Comparison of ENCODE assay signal across 24 cellular contexts in the genomic region with DNA sequence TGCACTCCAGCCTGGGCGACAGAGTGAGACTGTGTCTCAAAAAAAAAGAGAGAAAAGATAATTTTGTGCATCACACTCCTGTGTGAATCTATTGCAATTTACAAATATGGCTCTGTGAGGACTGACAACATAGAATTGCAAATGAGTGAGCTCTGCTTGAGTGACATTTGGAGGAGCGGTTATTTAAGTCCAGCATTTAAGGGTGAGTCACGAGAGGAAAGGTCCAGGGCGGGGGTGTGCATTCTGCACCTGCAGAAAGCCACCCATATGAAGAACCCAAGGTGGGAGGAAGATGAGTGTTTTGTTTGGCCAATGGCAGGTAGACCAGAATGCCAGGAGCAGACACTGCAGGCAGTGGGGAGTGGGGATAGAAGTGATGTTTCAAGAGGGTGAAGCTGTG. TPM values are rescaled to one million over a fixed set of nuclear protein-coding genes. Genes with fewer than 3 reads are reported as not detected.
DNase-seq lines count a peak whose midpoint lies in the region; ATAC-seq and TF ChIP-seq lines count a peak whose summit lies in the region.
"Had no signal": no experiment of that assay in that cellular context is flagged by ENCODE, and none has a peak within 500 bp of the region (broad histone marks: within the 10 kb centered on the region; RNA-seq: fewer than 3 reads in every experiment).

No MANE protein-coding gene starts in this region.

- H3K27ac ChIP-seq in PC-9, result no peak overlapping the region
- peak overlapping the region; percentile 45 for H3K27ac ChIP-seq in endodermal cell (ENCODE audit: low read depth, low read length)
- H3K27ac ChIP-seq: Peyer's patch had no signal

- H3K4me1 Mint-ChIP-seq in activated naive CD8-positive, alpha-beta T cell treated with anti-CD3 and anti-CD28 coated beads for 36 hours, result peaks cover 13% of the 10 kb centered on the region
- peaks cover 7% of the 10 kb centered on the region for H3K4me1 Mint-ChIP-seq in activated naive CD8-positive, alpha-beta T cell treated with anti-CD3 and anti-CD28 coated beads, Interleukin-2, amount 50 U/mL, for 24 hours
- H3K4me1 Mint-ChIP-seq in endodermal cell, result no peaks in the 10 kb centered on the region
- H3K4me1 Mint-ChIP-seq: natural killer cell had no signal

- H3K9ac ChIP-seq in endodermal cell (ENCODE audit: extremely low read depth, low read length, poor library complexity, severe bottlenecking), result no peak overlapping the region

- no peak for DNase-seq in activated naive CD8-positive, alpha-beta T cell treated with anti-CD3 and anti-CD28 coated beads for 36 hours
- DNase-seq in activated naive CD8-positive, alpha-beta T cell treated with anti-CD3 and anti-CD28 coated beads, Interleukin-2, amount 50 U/mL, for 24 hours, result no peak
- DNase-seq in PC-9 (peak in 1 of 2 experiments; percentile 40), endodermal cell (no peak), renal cortical epithelial cell (ENCODE audit: low read depth) (peak; percentile 59), NCI-H69 (lab: John Stamatoyannopoulos, UW) (no peak), NCI-H748 treated with DMSO at 0.1 percent for 48 hours (lab: John Stamatoyannopoulos, UW) (no peak)
- DNase-seq in stimulated activated naive CD4-positive, alpha-beta T cell (lab: John Stamatoyannopoulos, UW), result no peak
- DNase-seq: activated CD4-positive, alpha-beta T cell treated with anti-CD3 and anti-CD28 coated beads, Interleukin-2, amount 50 U/mL, for 4 hours; activated naive CD4-positive, alpha-beta T cell treated with anti-CD3 and anti-CD28 coated beads for 36 hours; anterior cingulate cortex; BE2C; caudate nucleus; dermis blood vessel endothelial cell; DMS79 treated with DMSO at 0.1 percent for 48 hours; islet precursor cell; MM.1S; natural killer cell; NCI-H2107; NCI-H524 treated with DMSO at 0.1 percent for 48 hours; Peyer's patch; T-cell; trophoblast cell had no signal

- no peaks in the 10 kb centered on the region for H3K79me2 ChIP-seq in PC-9 (ENCODE audit: low read depth)

- peaks cover 8% of the 10 kb centered on the region for H3K36me3 Mint-ChIP-seq in activated naive CD8-positive, alpha-beta T cell treated with anti-CD3 and anti-CD28 coated beads for 36 hours
- H3K36me3 Mint-ChIP-seq in activated naive CD8-positive, alpha-beta T cell treated with anti-CD3 and anti-CD28 coated beads, Interleukin-2, amount 50 U/mL, for 24 hours (ENCODE audit: low read depth), result peaks cover 5% of the 10 kb centered on the region
- no peaks in the 10 kb centered on the region for H3K36me3 Mint-ChIP-seq in endodermal cell (ENCODE audit: low read depth)
- H3K36me3 Mint-ChIP-seq: natural killer cell, T-cell had no signal

- H3K9me3 Mint-ChIP-seq in activated naive CD8-positive, alpha-beta T cell treated with anti-CD3 and anti-CD28 coated beads for 36 hours, result peaks cover 5% of the 10 kb centered on the region
- no peaks in the 10 kb centered on the region for H3K9me3 Mint-ChIP-seq in activated naive CD8-positive, alpha-beta T cell treated with anti-CD3 and anti-CD28 coated beads, Interleukin-2, amount 50 U/mL, for 24 hours
- H3K9me3 Mint-ChIP-seq in endodermal cell, result peaks cover 1% of the 10 kb centered on the region
- H3K9me3 Mint-ChIP-seq: natural killer cell had no signal

- WGBS in endodermal cell (ENCODE audit: insufficient coverage in 1 of 2, insufficient read length in 1 of 2), 2 experiments, result 94 to 100% methylated on average over 2 to 4 of the region's 4 CpGs

- intact Hi-C loops in PC-9 (cut with micrococcal nuclease; ENCODE audit: unreplicated experiment), result loop anchor here (2.0 to 5.0 kb wide), 2 partner anchors 60 to 202 kb away; a partner anchor contains a TSS

- no peaks in the 10 kb centered on the region for H3K36me3 ChIP-seq in PC-9 (ENCODE audit: low read depth)
- no peaks in the 10 kb centered on the region for H3K36me3 ChIP-seq in endodermal cell (ENCODE audit: control insufficient read depth, insufficient read depth, low read length)
- H3K36me3 ChIP-seq: BE2C, Peyer's patch, SJSA1 had no signal

- H3K27ac Mint-ChIP-seq in activated naive CD8-positive, alpha-beta T cell treated with anti-CD3 and anti-CD28 coated beads for 36 hours, result peak overlapping the region; percentile 18
- no peak overlapping the region for H3K27ac Mint-ChIP-seq in activated naive CD8-positive, alpha-beta T cell treated with anti-CD3 and anti-CD28 coated beads, Interleukin-2, amount 50 U/mL, for 24 hours
- no peak overlapping the region for H3K27ac Mint-ChIP-seq in endodermal cell
- H3K27ac Mint-ChIP-seq: activated naive CD4-positive, alpha-beta T cell treated with anti-CD3 and anti-CD28 coated beads for 36 hours; natural killer cell; T-cell had no signal

- H3K4me3 ChIP-seq in PC-9 (no peak overlapping the region), endodermal cell (ENCODE audit: low read length) (no peak overlapping the region)
- H3K4me3 ChIP-seq: Peyer's patch, SJSA1 had no signal

- TF ChIP-seq CTCF in PC-9 (conservative IDR thresholded peaks at IDR 0.05) (no peak), endodermal cell (conservative IDR thresholded peaks at IDR 0.05) (no peak)

- H3K4me1 ChIP-seq in PC-9 (replicated peaks; ENCODE audit: insufficient read depth) (peaks cover 27% of the 10 kb centered on the region), endodermal cell (ENCODE audit: control insufficient read depth, insufficient read depth, low read length) (no peaks in the 10 kb centered on the region)
- H3K4me1 ChIP-seq: BE2C, Peyer's patch had no signal

- H2AFZ ChIP-seq in PC-9, result no peak overlapping the region

- peaks cover 18% of the 10 kb centered on the region for H3F3A ChIP-seq in PC-9 (ENCODE audit: insufficient read depth, low read depth)

- H3K9me3 ChIP-seq in PC-9 (ENCODE audit: insufficient read depth, low read depth) (no peaks in the 10 kb centered on the region), endodermal cell (ENCODE audit: control insufficient read depth, low read length) (peaks cover 5% of the 10 kb centered on the region)
- H3K9me3 ChIP-seq: BE2C, Peyer's patch, SJSA1 had no signal

- H3K27me3 ChIP-seq in PC-9 (ENCODE audit: insufficient read depth, low read depth) (no peaks in the 10 kb centered on the region), endodermal cell (ENCODE audit: control insufficient read depth, insufficient read depth, low read length, poor library complexity, severe bottlenecking) (no peaks in the 10 kb centered on the region)
- H3K27me3 ChIP-seq: BE2C, Peyer's patch, SJSA1 had no signal

- no peak for ATAC-seq in activated naive CD8-positive, alpha-beta T cell treated with anti-CD3 and anti-CD28 coated beads, Interleukin-2, amount 50 U/mL, for 24 hours
- ATAC-seq: natural killer cell, T-cell had no signal

- POLR2A ChIA-PET in PC-9 (lab: Charles Lee; ENCODE audit: unreplicated experiment), result interaction anchor here (0.6 to 0.7 kb wide), 2 partner anchors 249 to 1635 kb away, joined by 3 to 6 read pairs; no protein-coding TSS in a partner anchor

- H4K20me1 ChIP-seq in PC-9 (ENCODE audit: insufficient read depth), result no peaks in the 10 kb centered on the region

- H3K27me3 Mint-ChIP-seq in activated naive CD8-positive, alpha-beta T cell treated with anti-CD3 and anti-CD28 coated beads for 36 hours, result no peaks in the 10 kb centered on the region
- no peaks in the 10 kb centered on the region for H3K27me3 Mint-ChIP-seq in activated naive CD8-positive, alpha-beta T cell treated with anti-CD3 and anti-CD28 coated beads, Interleukin-2, amount 50 U/mL, for 24 hours
- no peaks in the 10 kb centered on the region for H3K27me3 Mint-ChIP-seq in endodermal cell (ENCODE audit: insufficient read depth)
- H3K27me3 Mint-ChIP-seq: T-cell had no signal

- CTCF ChIA-PET in PC-9 (lab: Charles Lee), result interaction anchor here (0.6 to 1.4 kb wide), 3 partner anchors 58 to 438 kb away, joined by 3 to 11 read pairs (median 4); no protein-coding TSS in a partner anchor

- H3K9me2 ChIP-seq in PC-9 (ENCODE audit: insufficient read depth), result no peaks in the 10 kb centered on the region

- BruUV-seq in PC-9 (replicated peaks; lab: Mats Ljungman, UMichigan), result no TSS peak

- H3K4me2 ChIP-seq in PC-9, result peak overlapping the region; percentile 23; the same call in 1 of the 2 replicates

- H3K4me3 Mint-ChIP-seq in activated naive CD8-positive, alpha-beta T cell treated with anti-CD3 and anti-CD28 coated beads for 36 hours, result no peak overlapping the region
- no peak overlapping the region for H3K4me3 Mint-ChIP-seq in activated naive CD8-positive, alpha-beta T cell treated with anti-CD3 and anti-CD28 coated beads, Interleukin-2, amount 50 U/mL, for 24 hours
- no peak overlapping the region for H3K4me3 Mint-ChIP-seq in endodermal cell
- H3K4me3 Mint-ChIP-seq: activated naive CD4-positive, alpha-beta T cell treated with anti-CD3 and anti-CD28 coated beads for 36 hours; natural killer cell; T-cell had no signal

RNA-seq across cellular contexts. Expression of a gene that starts 58.6 kb away (rescaled TPM):
- total RNA-seq in activated naive CD8-positive, alpha-beta T cell treated with anti-CD3 and anti-CD28 coated beads for 36 hours, result 10 to 100 TPM; 11.7 to 12.2 TPM
- total RNA-seq in PC-9 (2021) (9.3 and 10.9 TPM in 2 replicates), endodermal cell (10 to 100 TPM in 1 of 2 donors, 1 to 10 TPM in 1; 7.1 to 11.5 TPM), renal cortical epithelial cell (18.1 and 65.0 TPM in 2 replicates)
- 3.2 TPM for polyA plus RNA-seq in endodermal cell (2013, experiment 1 of 2)
- 4.0 TPM for polyA plus RNA-seq in endodermal cell (2013, experiment 2 of 2)
